ENCODE assay signal across 8 cellular contexts in genomic region chr4:74934016-74934821, GRCh38. TPM values are rescaled to one million over a fixed set of nuclear protein-coding genes. Genes with fewer than 3 reads are reported as not detected.
DNase-seq lines count a peak whose midpoint lies in the region; ATAC-seq and TF ChIP-seq lines count a peak whose summit lies in the region.

No MANE protein-coding gene starts in this region.

- TF ChIP-seq POLR2A in esophagus squamous epithelium (IDR thresholded peaks at IDR 0.05) = peak in 1 of 4 donors; percentile 5

- no peaks in the 10 kb centered on the region for H3K36me3 Mint-ChIP-seq in activated T-cell treated with anti-CD3 and anti-CD28 coated beads, Interleukin-2, amount 50 U/mL, for 24 hours (ENCODE audit: low read depth)

- no peaks in the 10 kb centered on the region for H3K36me3 ChIP-seq in esophagus squamous epithelium
- no peaks in the 10 kb centered on the region for H3K36me3 ChIP-seq in urinary bladder (ENCODE audit: insufficient read depth)

- no peak for ATAC-seq in GM21360 (IDR thresholded peaks at IDR 0.05; ENCODE audit: unreplicated experiment)

- no peaks in the 10 kb centered on the region for H3K9me3 Mint-ChIP-seq in activated T-cell treated with anti-CD3 and anti-CD28 coated beads, Interleukin-2, amount 50 U/mL, for 24 hours

- peak overlapping the region; percentile 46 to 85 (median 55) for H3K4me3 ChIP-seq in esophagus squamous epithelium
- H3K4me3 ChIP-seq in mononuclear cell (ENCODE audit: low read length) = peak overlapping the region; percentile 30
- H3K4me3 ChIP-seq in urinary bladder (ENCODE audit: low read depth, low read length) = peak overlapping the region; percentile 76

- H3K4me3 Mint-ChIP-seq in activated T-cell treated with anti-CD3 and anti-CD28 coated beads, Interleukin-2, amount 50 U/mL, for 24 hours = peak overlapping the region; percentile 55

- H3K4me1 ChIP-seq in esophagus squamous epithelium (peaks cover 5 to 34% (median 12%) of the 10 kb centered on the region in 3 donors), mononuclear cell (ENCODE audit: insufficient read depth, low read length) (peaks cover 26% of the 10 kb centered on the region), urinary bladder (ENCODE audit: insufficient read depth) (no peaks in the 10 kb centered on the region)

- H3K9me3 ChIP-seq in esophagus squamous epithelium (no peaks in the 10 kb centered on the region), mononuclear cell (ENCODE audit: low read depth, low read length) (no peaks in the 10 kb centered on the region)

- no peak for TF ChIP-seq CTCF in esophagus squamous epithelium (IDR thresholded peaks at IDR 0.05)

- DNase-seq in activated T-cell treated with anti-CD3 and anti-CD28 coated beads, Interleukin-2, amount 50 U/mL, for 24 hours = no peak
- no peak for DNase-seq in activated T-cell treated with anti-CD3 and anti-CD28 coated beads, Interleukin-2, amount 50 U/mL, for 1 hour
- DNase-seq in SHP77 treated with DMSO at 0.1 percent for 48 hours (lab: John Stamatoyannopoulos, UW) (peak; percentile 46), esophagus squamous epithelium (lab: John Stamatoyannopoulos, UW) (no peak), UCSD-AML1 (lab: John Stamatoyannopoulos, UW; ENCODE audit: unreplicated experiment) (no peak)

- peaks cover 74% of the 10 kb centered on the region for H3K27me3 Mint-ChIP-seq in activated T-cell treated with anti-CD3 and anti-CD28 coated beads, Interleukin-2, amount 50 U/mL, for 24 hours

- H3K27me3 ChIP-seq in esophagus squamous epithelium (peaks cover 0 to 50% (median 0%) of the 10 kb centered on the region in 4 donors), mononuclear cell (ENCODE audit: insufficient read depth, low read length) (peaks cover 74% of the 10 kb centered on the region)

- no peak overlapping the region for H3K27ac Mint-ChIP-seq in activated T-cell treated with anti-CD3 and anti-CD28 coated beads, Interleukin-2, amount 50 U/mL, for 24 hours

- H3K27ac ChIP-seq in esophagus squamous epithelium (peak overlapping the region; percentile 39 to 90 (median 72)), urinary bladder (ENCODE audit: low read depth) (peak overlapping the region; percentile 41)

- 0 to 1% methylated on average over 9 to 32 of the region's 45 CpGs for WGBS in esophagus squamous epithelium, 2 donors
- WGBS in urinary bladder = under 1% methylated on average over 45 of the region's 45 CpGs

- intact Hi-C loops in esophagus squamous epithelium (cut with DNase I) = loop anchor here (10.0 kb wide), 1 partner anchor 351 kb away; no protein-coding TSS in a partner anchor

- H3K4me1 Mint-ChIP-seq in activated T-cell treated with anti-CD3 and anti-CD28 coated beads, Interleukin-2, amount 50 U/mL, for 24 hours (ENCODE audit: low read depth) = peaks cover 15% of the 10 kb centered on the region

RNA-seq across cellular contexts. Expression of gene PARM1, which starts 1.3 kb away (rescaled TPM):
- total RNA-seq in esophagus squamous epithelium = 10 to 100 TPM in 1 of 4 donors, 1 to 10 TPM in 3; 1.9 to 10.3 (median 4.4) TPM
- 1.0 TPM for total RNA-seq in mononuclear cell
- 139 TPM for total RNA-seq in urinary bladder
- 81.3 TPM for polyA plus RNA-seq in urinary bladder

Comparison
In these comparisons a context has a peak if more than half of its experiments do, and no peak if none do; other contexts are left out.
1. RNA of gene PARM1, which starts 1.3 kb away (total RNA-seq): 139 TPM in urinary bladder (single experiment); 1.9 to 10.3 TPM in esophagus squamous epithelium and 1.0 TPM in mononuclear cell (single experiment); every median in the first group is over 10 times any median in the second.
2. Peak in every context shown above with its lines, with median percentiles within 50 percentile points of each other: H3K4me3 ChIP-seq.